In genomic region chr2:215332876-215333600, GRCh38 we compare ENCODE assay signal across 13 cellular contexts. TPM values are rescaled to one million over a fixed set of nuclear protein-coding genes. Genes with fewer than 3 reads are reported as not detected.
DNase-seq lines count a peak whose midpoint lies in the region; ATAC-seq and TF ChIP-seq lines count a peak whose summit lies in the region.
"Had no signal": no experiment of that assay in that cellular context is flagged by ENCODE, and none has a peak within 500 bp of the region (broad histone marks: within the 10 kb centered on the region; RNA-seq: fewer than 3 reads in every experiment).

No MANE protein-coding gene starts in this region.

- peaks cover 69 to 95% of the 10 kb centered on the region in 2 experiments for H3K36me3 ChIP-seq in HEK293 (ENCODE audit: control insufficient read depth in 2 of 2, insufficient read depth in 1 of 2, low read length in 2 of 2)

- no peaks in the 10 kb centered on the region for H3K27me3 Mint-ChIP-seq in naive B cell

- peaks cover 38 to 53% of the 10 kb centered on the region in 2 donors for H3K36me3 Mint-ChIP-seq in naive B cell

- intact Hi-C loops in dorsolateral prefrontal cortex (cut with DNase I) = no loop called here
- intact Hi-C loops in left ventricle myocardium superior (cut with micrococcal nuclease) = no loop called here

- no peaks in the 10 kb centered on the region for H3K9me3 Mint-ChIP-seq in naive B cell

- H3K27me3 ChIP-seq in dorsolateral prefrontal cortex = no peaks in the 10 kb centered on the region
- H3K27me3 ChIP-seq: brain microvascular endothelial cell had no signal

- no peaks in the 10 kb centered on the region for H3K4me1 ChIP-seq in HEK293 (ENCODE audit: control insufficient read depth, insufficient read depth, low read length)

- peak overlapping the region in 1 of 8 donors; percentile 69 for H3K4me3 Mint-ChIP-seq in naive B cell

- ATAC-seq in GM18861 (IDR thresholded peaks at IDR 0.05; ENCODE audit: unreplicated experiment) (peak; percentile 89), naive B cell (ENCODE audit: low read depth in 2 of 2) (peak; percentile 82 to 85), left ventricle myocardium superior (no peak)

- H3K9me3 ChIP-seq in HEK293 (ENCODE audit: control insufficient read depth, insufficient read depth, low read depth, low read length) = no peaks in the 10 kb centered on the region
- H3K9me3 ChIP-seq: thoracic aorta had no signal

- H3K4me3 ChIP-seq in HEK293 (ENCODE audit: low read depth, low read length) (no peak overlapping the region), dorsolateral prefrontal cortex (no peak overlapping the region)
- H3K4me3 ChIP-seq: thoracic aorta had no signal

- TF ChIP-seq CTCF in HEK293 (tag by site-specific recombination; IDR thresholded peaks at IDR 0.05) (no peak), RWPE1 (conservative IDR thresholded peaks at IDR 0.05; ENCODE audit: low read depth) (no peak), dorsolateral prefrontal cortex (IDR thresholded peaks at IDR 0.05 in 54 of 56, conservative IDR thresholded peaks at IDR 0.05 in 2 of 56; ENCODE audit: low read depth in 1 of 56, partially characterized antibody in 56 of 56) (no peak)

- DNase-seq in LoVo (ENCODE audit: low spot score) = peak; percentile 55
- no peak for DNase-seq in naive B cell
- DNase-seq in RWPE1 (ENCODE audit: low spot score) = no peak
- DNase-seq in dermis blood vessel endothelial cell = no peak
- no peak for DNase-seq in dorsolateral prefrontal cortex
- DNase-seq in left ventricle myocardium superior = no peak
- DNase-seq: activated CD4-positive, alpha-beta T cell treated with anti-CD3 and anti-CD28 coated beads, Interleukin-2, amount 50 U/mL, for 4 hours; brain microvascular endothelial cell; mesendoderm; NCI-H1048 had no signal

- H3K27ac Mint-ChIP-seq in naive B cell = peak overlapping the region in 5 of 6 donors; percentile 0 to 94 (median 60)

- peaks cover 13 to 20% (median 18%) of the 10 kb centered on the region in 3 donors for H3K4me1 Mint-ChIP-seq in naive B cell

- H3K27ac ChIP-seq in HEK293 (ENCODE audit: extremely low read depth, low read depth, low read length) = no peak overlapping the region
- H3K27ac ChIP-seq in RWPE1 = no peak overlapping the region
- H3K27ac ChIP-seq in dorsolateral prefrontal cortex = peak overlapping the region in 12 of 59 donors; percentile 6 to 97 (median 42)
- H3K27ac ChIP-seq: brain microvascular endothelial cell, thoracic aorta had no signal

- POLR2A ChIA-PET in HEK293 (lab: Yijun Ruan, JAX) = no interaction called here
- POLR2A ChIA-PET in RWPE1 (lab: Yijun Ruan, JAX; ENCODE audit: low non-redundant PET) = no interaction called here

- CTCF ChIA-PET in HEK293 (lab: Yijun Ruan, JAX) (no interaction called here), RWPE1 (lab: Yijun Ruan, JAX) (interaction anchor here (0.7 to 0.9 kb wide), 2 partner anchors 17 to 64 kb away, joined by 3 to 6 read pairs; no protein-coding TSS in a partner anchor)

TF ChIP-seq in HEK293, 187 proteins besides CTCF, POLR2A, EP300 and RAD21:
- TF ChIP-seq EGR2 (tag by site-specific recombination; IDR thresholded peaks at IDR 0.05; ENCODE audit: low read depth) (0 out of 2 replicates have a peak, but pooled peaks have one; percentile 12), HIC1 (tag by site-specific recombination; IDR thresholded peaks at IDR 0.05) (no peak)
TF ChIP-seq in HEK293: peak in this region for 1.

RNA-seq across cellular contexts. Expression of gene ATIC, which starts 21.2 kb away (rescaled TPM):
- polyA plus RNA-seq in naive B cell (ENCODE audit: low read depth in 6 of 6) = 100 to 1,000 TPM; 103 to 161 (median 141) TPM
- 6.6 and 33.6 TPM in 2 replicates for total RNA-seq in dermis blood vessel endothelial cell
- total RNA-seq in dorsolateral prefrontal cortex = 100 to 1,000 TPM in 10 of 120 experiments, 10 to 100 TPM in 110; 58.6 to 133 (median 83.7) TPM
- 59.5 TPM for total RNA-seq in left ventricle myocardium superior
